ENCODE assay signal across 1 cellular context in genomic region chr1:3776231-3777030, GRCh38.
TF ChIP-seq lines count a peak whose summit lies in the region.

No MANE protein-coding gene starts in this region.

TF ChIP-seq in HEK293, 187 proteins besides CTCF, POLR2A, EP300 and RAD21 (continued from another document):
- TF ChIP-seq ZSCAN4 (tag by site-specific recombination; IDR thresholded peaks at IDR 0.05) (no peak), ZNF433 (tag by site-specific recombination; IDR thresholded peaks at IDR 0.05; ENCODE audit: low read depth) (no peak), HOXC10 (CRISPR knock-in tag; IDR thresholded peaks at IDR 0.05) (no peak), ZBTB20 (tag by site-specific recombination; IDR thresholded peaks at IDR 0.05) (0 out of 2 replicates have a peak, but pooled peaks have one; percentile 4)
TF ChIP-seq in HEK293: peak in this region for 4.
